Comparison of ENCODE assay signal across 20 cellular contexts in the genomic region with DNA sequence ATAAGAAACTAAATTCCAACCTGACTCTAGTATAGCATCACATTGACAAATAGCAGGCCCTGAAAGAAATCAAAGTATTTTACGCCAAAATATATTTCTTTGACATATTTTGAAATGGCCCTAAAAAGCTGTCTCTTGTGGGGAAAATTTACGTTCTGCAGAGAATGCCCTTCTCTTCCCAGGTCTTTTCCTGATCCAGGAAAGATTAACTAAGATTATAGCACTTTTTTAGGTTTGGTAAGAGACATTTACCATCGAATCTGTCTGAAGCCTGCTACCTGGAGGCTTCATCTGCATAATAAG.
"Had no signal": no experiment of that assay in that cellular context is flagged by ENCODE, and none has a peak within 500 bp of the region (broad histone marks: within the 10 kb centered on the region; RNA-seq: fewer than 3 reads in every experiment).

No MANE protein-coding gene starts in this region.

- H3K27me3 Mint-ChIP-seq: activated naive CD4-positive, alpha-beta T cell treated with anti-CD3 and anti-CD28 coated beads, Interleukin-2, amount 10 ng/mL, durations not matched to agents 7 days and 5 days; activated naive CD8-positive, alpha-beta T cell treated with anti-CD3 and anti-CD28 coated beads, Interleukin-2, amount 50 U/mL, for 24 hours; dendritic cell treated with granulocyte-macrophage colony-stimulating factor and Interleukin-4, amounts not matched to agents 40 ng/mL and 50 ng/mL, for 4 days had no signal

- DNase-seq: activated CD4-positive, alpha-beta T cell treated with anti-CD3 and anti-CD28 coated beads, Interleukin-2, amount 50 U/mL, for 1 hour; activated CD4-positive, CD25-positive, alpha-beta regulatory T cell treated with anti-CD3 and anti-CD28 coated beads, Interleukin-2, amount 50 U/mL, for 72 hours; activated CD8-positive, alpha-beta memory T cell treated with anti-CD3 and anti-CD28 coated beads for 24 hours; activated CD8-positive, alpha-beta memory T cell treated with anti-CD3 and anti-CD28 coated beads, Interleukin-2, amount 50 U/mL, for 48 hours; activated effector memory CD4-positive, alpha-beta T cell treated with Interleukin-2 at 50 U/mL for 16 hours; activated naive CD4-positive, alpha-beta T cell treated with anti-CD3 and anti-CD28 coated beads, Interleukin-2, amount 10 ng/mL, durations not matched to agents 7 days and 5 days; activated naive CD8-positive, alpha-beta T cell treated with anti-CD3 and anti-CD28 coated beads, Interleukin-2, amount 50 U/mL, for 24 hours; activated T-cell treated with anti-CD3 and anti-CD28 coated beads, Interleukin-2, amount 50 U/mL, for 48 hours; effector CD8-positive, alpha-beta T cell; heart left ventricle; natural killer cell; occipital lobe; retina; stimulated activated naive B cell treated with anti-CD40 and anti-IgM and Interleukin-4, amounts not matched to agents 10 μg/mL and 1 μg/mL and 100 μg/mL, for 72 hours; T1000 had no signal

- ATAC-seq: activated naive CD8-positive, alpha-beta T cell treated with anti-CD3 and anti-CD28 coated beads, Interleukin-2, amount 50 U/mL, for 24 hours; gastroesophageal sphincter; heart left ventricle; natural killer cell; stimulated activated naive B cell treated with anti-CD40 and anti-IgM and Interleukin-4, amounts not matched to agents 10 μg/mL and 1 μg/mL and 100 μg/mL, for 72 hours had no signal

- H3K4me1 Mint-ChIP-seq: activated naive CD4-positive, alpha-beta T cell treated with anti-CD3 and anti-CD28 coated beads, Interleukin-2, amount 10 ng/mL, durations not matched to agents 7 days and 5 days; natural killer cell had no signal

- H3K36me3 Mint-ChIP-seq: activated naive CD4-positive, alpha-beta T cell treated with anti-CD3 and anti-CD28 coated beads, Interleukin-2, amount 10 ng/mL, durations not matched to agents 7 days and 5 days; natural killer cell; stimulated activated naive B cell treated with anti-CD40 and anti-IgM and Interleukin-4, amounts not matched to agents 10 μg/mL and 1 μg/mL and 100 μg/mL, for 72 hours had no signal

- H3K27ac Mint-ChIP-seq: activated naive CD4-positive, alpha-beta T cell treated with anti-CD3 and anti-CD28 coated beads, Interleukin-2, amount 10 ng/mL, durations not matched to agents 7 days and 5 days; activated naive CD8-positive, alpha-beta T cell treated with anti-CD3 and anti-CD28 coated beads, Interleukin-2, amount 50 U/mL, for 24 hours; dendritic cell treated with granulocyte-macrophage colony-stimulating factor and Interleukin-4, amounts not matched to agents 40 ng/mL and 50 ng/mL, for 4 days; natural killer cell; stimulated activated naive B cell treated with anti-CD40 and anti-IgM and Interleukin-4, amounts not matched to agents 10 μg/mL and 1 μg/mL and 100 μg/mL, for 72 hours had no signal

- H3K4me3 ChIP-seq: esophagus muscularis mucosa, gastroesophageal sphincter, heart left ventricle had no signal

- H3K4me3 Mint-ChIP-seq: activated naive CD4-positive, alpha-beta T cell treated with anti-CD3 and anti-CD28 coated beads, Interleukin-2, amount 10 ng/mL, durations not matched to agents 7 days and 5 days; activated naive CD8-positive, alpha-beta T cell treated with anti-CD3 and anti-CD28 coated beads, Interleukin-2, amount 50 U/mL, for 24 hours; dendritic cell treated with granulocyte-macrophage colony-stimulating factor and Interleukin-4, amounts not matched to agents 40 ng/mL and 50 ng/mL, for 4 days; natural killer cell; stimulated activated naive B cell treated with anti-CD40 and anti-IgM and Interleukin-4, amounts not matched to agents 10 μg/mL and 1 μg/mL and 100 μg/mL, for 72 hours had no signal

- FAIRE-seq: bronchial epithelial cell, endothelial cell of umbilical vein had no signal

- H3K36me3 ChIP-seq: esophagus muscularis mucosa, gastroesophageal sphincter, heart left ventricle had no signal

- H3K27me3 ChIP-seq: esophagus muscularis mucosa, gastroesophageal sphincter had no signal

- H3K9me3 Mint-ChIP-seq: activated naive CD4-positive, alpha-beta T cell treated with anti-CD3 and anti-CD28 coated beads, Interleukin-2, amount 10 ng/mL, durations not matched to agents 7 days and 5 days; activated naive CD8-positive, alpha-beta T cell treated with anti-CD3 and anti-CD28 coated beads, Interleukin-2, amount 50 U/mL, for 24 hours; dendritic cell treated with granulocyte-macrophage colony-stimulating factor and Interleukin-4, amounts not matched to agents 40 ng/mL and 50 ng/mL, for 4 days; natural killer cell; stimulated activated naive B cell treated with anti-CD40 and anti-IgM and Interleukin-4, amounts not matched to agents 10 μg/mL and 1 μg/mL and 100 μg/mL, for 72 hours had no signal

- H3K27ac ChIP-seq: esophagus muscularis mucosa, gastroesophageal sphincter, heart left ventricle had no signal

- H3K9me3 ChIP-seq: esophagus muscularis mucosa, gastroesophageal sphincter, heart left ventricle had no signal
